1 cellular context compared by ENCODE assay signal in the genomic region with DNA sequence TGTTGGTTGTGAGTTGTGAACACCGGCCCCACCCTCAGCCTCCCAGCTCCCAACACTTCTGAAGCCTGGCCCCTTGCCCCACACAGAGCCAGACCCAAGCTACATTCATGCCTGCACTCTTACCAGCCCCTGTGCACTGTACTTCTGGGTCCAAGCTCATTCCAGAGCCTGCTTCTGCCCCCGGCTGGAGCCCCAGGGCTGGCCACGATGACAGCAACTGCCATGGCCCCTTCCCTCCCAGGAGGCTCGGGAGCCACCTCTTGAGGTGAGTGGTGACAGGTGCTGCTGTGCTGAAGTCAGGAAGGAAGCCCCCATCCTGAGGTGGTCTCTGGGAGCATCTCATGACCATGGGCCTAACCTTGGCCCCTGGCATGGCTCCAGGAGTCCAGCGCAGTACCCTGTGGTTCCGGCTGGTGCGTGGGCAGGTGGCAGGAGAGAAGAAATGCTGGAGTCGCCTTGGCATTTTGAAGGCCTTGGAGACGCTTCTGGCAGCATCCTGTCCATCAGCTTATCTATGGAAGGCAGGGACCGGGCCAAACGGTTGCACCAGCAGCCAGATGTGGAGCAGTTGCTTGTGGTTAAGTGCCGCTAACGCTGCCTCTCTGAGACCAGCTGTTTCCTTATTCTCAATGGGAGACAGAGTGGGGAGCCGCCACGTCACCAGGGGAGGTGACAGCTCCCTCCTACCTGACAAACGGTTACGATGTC.
TF ChIP-seq lines count a peak whose summit lies in the region.

No MANE protein-coding gene starts in this region.

TF ChIP-seq in GM12878, 131 proteins besides CTCF, POLR2A, EP300 and RAD21 (continued from another document):
- TF ChIP-seq, protein P1, sequence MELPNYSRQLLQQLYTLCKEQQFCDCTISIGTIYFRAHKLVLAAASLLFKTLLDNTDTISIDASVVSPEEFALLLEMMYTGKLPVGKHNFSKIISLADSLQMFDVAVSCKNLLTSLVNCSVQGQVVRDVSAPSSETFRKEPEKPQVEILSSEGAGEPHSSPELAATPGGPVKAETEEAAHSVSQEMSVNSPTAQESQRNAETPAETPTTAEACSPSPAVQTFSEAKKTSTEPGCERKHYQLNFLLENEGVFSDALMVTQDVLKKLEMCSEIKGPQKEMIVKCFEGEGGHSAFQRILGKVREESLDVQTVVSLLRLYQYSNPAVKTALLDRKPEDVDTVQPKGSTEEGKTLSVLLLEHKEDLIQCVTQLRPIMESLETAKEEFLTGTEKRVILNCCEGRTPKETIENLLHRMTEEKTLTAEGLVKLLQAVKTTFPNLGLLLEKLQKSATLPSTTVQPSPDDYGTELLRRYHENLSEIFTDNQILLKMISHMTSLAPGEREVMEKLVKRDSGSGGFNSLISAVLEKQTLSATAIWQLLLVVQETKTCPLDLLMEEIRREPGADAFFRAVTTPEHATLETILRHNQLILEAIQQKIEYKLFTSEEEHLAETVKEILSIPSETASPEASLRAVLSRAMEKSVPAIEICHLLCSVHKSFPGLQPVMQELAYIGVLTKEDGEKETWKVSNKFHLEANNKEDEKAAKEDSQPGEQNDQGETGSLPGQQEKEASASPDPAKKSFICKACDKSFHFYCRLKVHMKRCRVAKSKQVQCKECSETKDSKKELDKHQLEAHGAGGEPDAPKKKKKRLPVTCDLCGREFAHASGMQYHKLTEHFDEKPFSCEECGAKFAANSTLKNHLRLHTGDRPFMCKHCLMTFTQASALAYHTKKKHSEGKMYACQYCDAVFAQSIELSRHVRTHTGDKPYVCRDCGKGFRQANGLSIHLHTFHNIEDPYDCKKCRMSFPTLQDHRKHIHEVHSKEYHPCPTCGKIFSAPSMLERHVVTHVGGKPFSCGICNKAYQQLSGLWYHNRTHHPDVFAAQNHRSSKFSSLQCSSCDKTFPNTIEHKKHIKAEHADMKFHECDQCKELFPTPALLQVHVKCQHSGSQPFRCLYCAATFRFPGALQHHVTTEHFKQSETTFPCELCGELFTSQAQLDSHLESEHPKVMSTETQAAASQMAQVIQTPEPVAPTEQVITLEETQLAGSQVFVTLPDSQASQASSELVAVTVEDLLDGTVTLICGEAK (IDR thresholded peaks at IDR 0.05; ENCODE audit: borderline replicate concordance) = no peak
- TF ChIP-seq RELA (IDR thresholded peaks at IDR 0.05; ENCODE audit: borderline replicate concordance, partially characterized antibody) = no peak
- TF ChIP-seq, protein P2, sequence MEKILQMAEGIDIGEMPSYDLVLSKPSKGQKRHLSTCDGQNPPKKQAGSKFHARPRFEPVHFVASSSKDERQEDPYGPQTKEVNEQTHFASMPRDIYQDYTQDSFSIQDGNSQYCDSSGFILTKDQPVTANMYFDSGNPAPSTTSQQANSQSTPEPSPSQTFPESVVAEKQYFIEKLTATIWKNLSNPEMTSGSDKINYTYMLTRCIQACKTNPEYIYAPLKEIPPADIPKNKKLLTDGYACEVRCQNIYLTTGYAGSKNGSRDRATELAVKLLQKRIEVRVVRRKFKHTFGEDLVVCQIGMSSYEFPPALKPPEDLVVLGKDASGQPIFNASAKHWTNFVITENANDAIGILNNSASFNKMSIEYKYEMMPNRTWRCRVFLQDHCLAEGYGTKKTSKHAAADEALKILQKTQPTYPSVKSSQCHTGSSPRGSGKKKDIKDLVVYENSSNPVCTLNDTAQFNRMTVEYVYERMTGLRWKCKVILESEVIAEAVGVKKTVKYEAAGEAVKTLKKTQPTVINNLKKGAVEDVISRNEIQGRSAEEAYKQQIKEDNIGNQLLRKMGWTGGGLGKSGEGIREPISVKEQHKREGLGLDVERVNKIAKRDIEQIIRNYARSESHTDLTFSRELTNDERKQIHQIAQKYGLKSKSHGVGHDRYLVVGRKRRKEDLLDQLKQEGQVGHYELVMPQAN (conservative IDR thresholded peaks at IDR 0.05) = no peak
